9 cellular contexts compared by ENCODE assay signal in the genomic region with DNA sequence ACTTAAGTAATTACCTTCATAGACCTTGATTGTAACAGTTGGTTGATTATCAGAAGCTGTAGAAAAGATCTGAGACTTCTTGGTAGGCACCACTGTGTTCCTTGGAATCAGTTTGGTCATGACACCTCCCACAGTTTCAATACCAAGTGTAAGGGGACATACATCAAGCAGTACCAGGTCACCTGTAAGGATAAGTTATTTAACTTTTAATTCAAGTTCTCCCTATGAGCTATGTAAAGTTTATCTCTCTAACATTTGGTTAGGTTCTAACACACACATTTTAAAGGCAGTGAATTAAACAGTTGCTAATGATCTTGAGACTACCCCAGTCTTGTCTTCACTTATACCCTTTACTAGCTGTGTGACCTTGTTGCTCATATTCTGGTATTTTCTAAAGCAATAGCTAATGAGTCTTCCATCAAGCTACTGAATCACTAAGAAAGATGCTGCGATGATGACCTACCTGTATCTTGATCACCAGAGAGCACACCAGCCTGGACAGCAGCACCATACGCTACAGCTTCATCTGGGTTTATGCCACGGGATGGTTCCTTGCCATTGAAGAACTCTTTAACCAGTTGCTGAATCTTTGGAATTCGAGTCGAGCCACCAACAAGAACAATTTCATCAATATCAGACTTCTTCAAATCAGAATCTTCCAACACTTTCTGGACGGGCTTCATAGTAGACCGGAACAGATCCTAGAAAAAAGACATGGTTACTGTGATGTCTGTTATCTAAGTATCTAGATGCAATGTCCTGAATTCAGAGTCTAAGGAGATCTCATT. TPM values are rescaled to one million over a fixed set of nuclear protein-coding genes. Genes with fewer than 3 reads are reported as not detected.
DNase-seq lines count a peak whose midpoint lies in the region; ATAC-seq and TF ChIP-seq lines count a peak whose summit lies in the region.
"Had no signal": no experiment of that assay in that cellular context is flagged by ENCODE, and none has a peak within 500 bp of the region (broad histone marks: within the 10 kb centered on the region; RNA-seq: fewer than 3 reads in every experiment).

No MANE protein-coding gene starts in this region.

- H3K4me1 Mint-ChIP-seq in activated T-cell treated with anti-CD3 and anti-CD28 coated beads, Interleukin-2, amount 50 U/mL, for 4 hours (ENCODE audit: low read depth): peaks cover 54% of the 10 kb centered on the region
- peaks cover 39% of the 10 kb centered on the region for H3K4me1 Mint-ChIP-seq in activated T-helper 2 cell treated with anti-CD3 and anti-CD28 coated beads, Interferon-gamma antibody, Interleukin-2, Interleukin-4, amounts not matched to agents 10 μg/mL and 5 μg/mL and 100 μg/mL, durations not matched to agents 14 hours and 24 hours and 36 hours (ENCODE audit: low read depth)

- H3K36me3 Mint-ChIP-seq in activated T-cell treated with anti-CD3 and anti-CD28 coated beads, Interleukin-2, amount 50 U/mL, for 4 hours (ENCODE audit: insufficient read depth): peaks cover 58% of the 10 kb centered on the region
- peaks cover 74% of the 10 kb centered on the region for H3K36me3 Mint-ChIP-seq in activated T-helper 2 cell treated with anti-CD3 and anti-CD28 coated beads, Interferon-gamma antibody, Interleukin-2, Interleukin-4, amounts not matched to agents 10 μg/mL and 5 μg/mL and 100 μg/mL, durations not matched to agents 14 hours and 24 hours and 36 hours (ENCODE audit: low read depth)

- no peak overlapping the region for H3K27ac ChIP-seq in iPS-18a (ENCODE audit: low read length)
- peak overlapping the region in 1 of 5 donors; percentile 97 for H3K27ac ChIP-seq in stomach

- H3K27ac Mint-ChIP-seq in activated T-helper 2 cell treated with anti-CD3 and anti-CD28 coated beads, Interferon-gamma antibody, Interleukin-2, Interleukin-4, amounts not matched to agents 10 μg/mL and 5 μg/mL and 100 μg/mL, durations not matched to agents 14 hours and 24 hours and 36 hours: peak overlapping the region; percentile 55

- H3K4me3 Mint-ChIP-seq in activated T-cell treated with anti-CD3 and anti-CD28 coated beads, Interleukin-2, amount 50 U/mL, for 4 hours: peak overlapping the region; percentile 99
- peak overlapping the region; percentile 100 for H3K4me3 Mint-ChIP-seq in activated T-helper 2 cell treated with anti-CD3 and anti-CD28 coated beads, Interferon-gamma antibody, Interleukin-2, Interleukin-4, amounts not matched to agents 10 μg/mL and 5 μg/mL and 100 μg/mL, durations not matched to agents 14 hours and 24 hours and 36 hours (ENCODE audit: low read depth)

- TF ChIP-seq EP300 in stomach (IDR thresholded peaks at IDR 0.05): no peak

- intact Hi-C loops in activated T-helper 2 cell treated with anti-CD3 and anti-CD28 coated beads, Interferon-gamma antibody, Interleukin-2, Interleukin-4, amounts not matched to agents 10 μg/mL and 5 μg/mL and 100 μg/mL, durations not matched to agents 14 hours and 24 hours and 36 hours (cut with micrococcal nuclease): loop anchor here (10.0 kb wide), 1 partner anchor 126 kb away; no protein-coding TSS in a partner anchor
- intact Hi-C loops in stomach (cut with DNase I; ENCODE audit: low total_unique reads): no loop called here

- ATAC-seq in activated T-cell treated with anti-CD3 and anti-CD28 coated beads, Interleukin-2, amount 50 U/mL, for 4 hours: no peak
- no peak for ATAC-seq in HG02970 (IDR thresholded peaks at IDR 0.05; ENCODE audit: low FRiP score, unreplicated experiment)

- H3K27me3 ChIP-seq in iPS-18a (ENCODE audit: control insufficient read depth, insufficient read depth, low read length): no peaks in the 10 kb centered on the region
- H3K27me3 ChIP-seq in stomach: no peaks in the 10 kb centered on the region

- no peaks in the 10 kb centered on the region for H3K27me3 Mint-ChIP-seq in activated T-cell treated with anti-CD3 and anti-CD28 coated beads, Interleukin-2, amount 50 U/mL, for 4 hours (ENCODE audit: low read depth)
- no peaks in the 10 kb centered on the region for H3K27me3 Mint-ChIP-seq in activated T-helper 2 cell treated with anti-CD3 and anti-CD28 coated beads, Interferon-gamma antibody, Interleukin-2, Interleukin-4, amounts not matched to agents 10 μg/mL and 5 μg/mL and 100 μg/mL, durations not matched to agents 14 hours and 24 hours and 36 hours (ENCODE audit: low read depth)

- H3K4me1 ChIP-seq in iPS-18a (ENCODE audit: control insufficient read depth, low read depth, low read length) (peaks cover 12% of the 10 kb centered on the region), stomach (peaks cover 47 to 82% (median 65%) of the 10 kb centered on the region in 4 donors)

- no peaks in the 10 kb centered on the region for H3K9me3 ChIP-seq in iPS-18a (ENCODE audit: control insufficient read depth, low read depth, low read length)
- no peaks in the 10 kb centered on the region for H3K9me3 ChIP-seq in stomach

- peaks cover 48% of the 10 kb centered on the region for H3K36me3 ChIP-seq in iPS-18a (ENCODE audit: control insufficient read depth, low read depth, low read length)
- H3K36me3 ChIP-seq in stomach: peaks cover 41 to 67% (median 63%) of the 10 kb centered on the region in 4 donors

- no peaks in the 10 kb centered on the region for H3K9me3 Mint-ChIP-seq in activated T-cell treated with anti-CD3 and anti-CD28 coated beads, Interleukin-2, amount 50 U/mL, for 4 hours
- no peaks in the 10 kb centered on the region for H3K9me3 Mint-ChIP-seq in activated T-helper 2 cell treated with anti-CD3 and anti-CD28 coated beads, Interferon-gamma antibody, Interleukin-2, Interleukin-4, amounts not matched to agents 10 μg/mL and 5 μg/mL and 100 μg/mL, durations not matched to agents 14 hours and 24 hours and 36 hours

- H3K9ac ChIP-seq in iPS-18a (ENCODE audit: low read length): no peak overlapping the region

- H3K4me3 ChIP-seq in iPS-18a (ENCODE audit: low read length) (peak overlapping the region; percentile 2), stomach (peak overlapping the region; percentile 73 to 93 (median 80))

- TF ChIP-seq CTCF in stomach (IDR thresholded peaks at IDR 0.05): no peak

- WGBS in stomach, 5 donors: 29 to 68% (median 56%) methylated on average over 7 of the region's 7 CpGs

- DNase-seq in activated T-cell treated with anti-CD3 and anti-CD28 coated beads, Interleukin-2, amount 50 U/mL, for 4 hours: no peak
- DNase-seq in activated T-cell treated with anti-CD3 and anti-CD28 coated beads for 4 hours (no peak), stomach (no peak), NCI-H748 (lab: John Stamatoyannopoulos, UW; ENCODE audit: unreplicated experiment) (no peak), NCI-H226 (no peak)
- DNase-seq in activated T-helper 2 cell treated with anti-CD3 and anti-CD28 coated beads, Interferon-gamma antibody, Interleukin-2, Interleukin-4, amounts not matched to agents 10 μg/mL and 5 μg/mL and 100 μg/mL, durations not matched to agents 14 hours and 24 hours and 36 hours (ENCODE audit: low spot score): no peak
- DNase-seq: NCI-H1436 treated with DMSO at 0.1 percent for 48 hours had no signal

- TF ChIP-seq POLR2A in stomach (IDR thresholded peaks at IDR 0.05): no peak

RNA-seq across cellular contexts. Expression of gene HSPA5, which starts 2.8 kb away (rescaled TPM):
- total RNA-seq in activated T-cell treated with anti-CD3 and anti-CD28 coated beads, Interleukin-2, amount 50 U/mL, for 4 hours: 100 to 1,000 TPM; 303 to 366 (median 310) TPM
- 283 and 285 TPM in 2 replicates for total RNA-seq in activated T-helper 2 cell treated with anti-CD3 and anti-CD28 coated beads, Interferon-gamma antibody, Interleukin-2, Interleukin-4, amounts not matched to agents 10 μg/mL and 5 μg/mL and 100 μg/mL, durations not matched to agents 14 hours and 24 hours and 36 hours
- total RNA-seq in stomach: 100 to 1,000 TPM in 3 of 5 donors, 10 to 100 TPM in 2; 40.8 to 142 (median 137) TPM
- 10 to 100 TPM; 21.5 to 99.3 (median 61.0) TPM for polyA plus RNA-seq in stomach

RNA-seq across cellular contexts. Expression of gene GAPVD1, which starts 23.3 kb away (rescaled TPM):
- 10 to 100 TPM; 42.0 to 45.4 (median 45.1) TPM for total RNA-seq in activated T-cell treated with anti-CD3 and anti-CD28 coated beads, Interleukin-2, amount 50 U/mL, for 4 hours
- total RNA-seq in activated T-helper 2 cell treated with anti-CD3 and anti-CD28 coated beads, Interferon-gamma antibody, Interleukin-2, Interleukin-4, amounts not matched to agents 10 μg/mL and 5 μg/mL and 100 μg/mL, durations not matched to agents 14 hours and 24 hours and 36 hours: 50.8 and 51.0 TPM in 2 replicates
- 100 to 1,000 TPM in 2 of 5 donors, 10 to 100 TPM in 3; 25.1 to 140 (median 42.6) TPM for total RNA-seq in stomach
- 1 to 10 TPM; 3.9 to 5.0 (median 4.5) TPM for polyA plus RNA-seq in stomach

RNA-seq across cellular contexts. Expression of gene RABEPK, which starts 38.0 kb away (rescaled TPM):
- total RNA-seq in activated T-cell treated with anti-CD3 and anti-CD28 coated beads, Interleukin-2, amount 50 U/mL, for 4 hours: 10 to 100 TPM; 44.7 to 63.8 (median 55.4) TPM
- total RNA-seq in activated T-helper 2 cell treated with anti-CD3 and anti-CD28 coated beads, Interferon-gamma antibody, Interleukin-2, Interleukin-4, amounts not matched to agents 10 μg/mL and 5 μg/mL and 100 μg/mL, durations not matched to agents 14 hours and 24 hours and 36 hours: 32.8 and 34.0 TPM in 2 replicates
- 10 to 100 TPM; 11.2 to 32.6 (median 12.7) TPM for total RNA-seq in stomach
- 10 to 100 TPM; 17.4 to 18.8 (median 17.9) TPM for polyA plus RNA-seq in stomach

RNA-seq across cellular contexts. Expression of gene PPP6C, which starts 48.7 kb away (rescaled TPM):
- 10 to 100 TPM; 50.1 to 52.4 (median 51.4) TPM for total RNA-seq in activated T-cell treated with anti-CD3 and anti-CD28 coated beads, Interleukin-2, amount 50 U/mL, for 4 hours
- total RNA-seq in activated T-helper 2 cell treated with anti-CD3 and anti-CD28 coated beads, Interferon-gamma antibody, Interleukin-2, Interleukin-4, amounts not matched to agents 10 μg/mL and 5 μg/mL and 100 μg/mL, durations not matched to agents 14 hours and 24 hours and 36 hours: 44.3 and 44.9 TPM in 2 replicates
- total RNA-seq in stomach: 10 to 100 TPM in 4 of 5 donors, 1 to 10 TPM in 1; 4.6 to 62.0 (median 28.8) TPM
- polyA plus RNA-seq in stomach: 10 to 100 TPM; 19.0 to 32.2 (median 20.9) TPM
